Comparison of ENCODE assay signal across 9 cellular contexts in genomic region chr4:98603683-98604573, GRCh38. TPM values are rescaled to one million over a fixed set of nuclear protein-coding genes. Genes with fewer than 3 reads are reported as not detected.
DNase-seq lines count a peak whose midpoint lies in the region; ATAC-seq and TF ChIP-seq lines count a peak whose summit lies in the region.
"Had no signal": no experiment of that assay in that cellular context is flagged by ENCODE, and none has a peak within 500 bp of the region (broad histone marks: within the 10 kb centered on the region; RNA-seq: fewer than 3 reads in every experiment).

No MANE protein-coding gene starts in this region.

- peak overlapping the region; percentile 28 for H3K27ac Mint-ChIP-seq in CD8-positive, alpha-beta T cell
- H3K27ac Mint-ChIP-seq in neural crest cell (ENCODE audit: unreplicated experiment) = peak overlapping the region; percentile 3

- H3K36me3 ChIP-seq in CD8-positive, alpha-beta T cell (ENCODE audit: insufficient read depth, low read length) = no peaks in the 10 kb centered on the region
- no peaks in the 10 kb centered on the region for H3K36me3 ChIP-seq in sigmoid colon
- H3K36me3 ChIP-seq in tibial artery = no peaks in the 10 kb centered on the region

- no peaks in the 10 kb centered on the region for H3K27me3 ChIP-seq in CD8-positive, alpha-beta T cell (ENCODE audit: insufficient read depth, low read length)
- H3K27me3 ChIP-seq in sigmoid colon (no peaks in the 10 kb centered on the region), tibial artery (no peaks in the 10 kb centered on the region)

- H3K4me3 ChIP-seq in CD8-positive, alpha-beta T cell (ENCODE audit: low read depth, low read length) = no peak overlapping the region
- H3K4me3 ChIP-seq in sigmoid colon (no peak overlapping the region), tibial artery (no peak overlapping the region)

- peaks cover 13% of the 10 kb centered on the region for H3K4me1 ChIP-seq in CD8-positive, alpha-beta T cell (ENCODE audit: insufficient read depth, low read length)
- H3K4me1 ChIP-seq in sigmoid colon = peaks cover 0 to 5% (median 0%) of the 10 kb centered on the region in 4 donors
- no peaks in the 10 kb centered on the region for H3K4me1 ChIP-seq in tibial artery

- peaks cover 9% of the 10 kb centered on the region for H3K9me3 Mint-ChIP-seq in CD8-positive, alpha-beta T cell
- H3K9me3 Mint-ChIP-seq in neural crest cell = peaks cover 14% of the 10 kb centered on the region

- no peak for TF ChIP-seq POLR2A in sigmoid colon (IDR thresholded peaks at IDR 0.05)

- CTCF ChIA-PET in CD8-positive, alpha-beta T cell (lab: Charles Lee) = no interaction called here

- no peak for TF ChIP-seq EP300 in sigmoid colon (IDR thresholded peaks at IDR 0.05)

- WGBS in sigmoid colon, 2 donors = 81 to 83% methylated on average over 11 of the region's 11 CpGs

- H3K9me3 ChIP-seq in CD8-positive, alpha-beta T cell (ENCODE audit: low read length) = peaks cover 4% of the 10 kb centered on the region
- H3K9me3 ChIP-seq in sigmoid colon = peaks cover 0 to 4% (median 0%) of the 10 kb centered on the region in 4 donors
- peaks cover 0 to 13% (median 0%) of the 10 kb centered on the region in 3 donors for H3K9me3 ChIP-seq in tibial artery

- intact Hi-C loops in CD8-positive, alpha-beta T cell (cut with DNase I, micrococcal nuclease) = loop anchor here in 1 of 2 experiments (5.0 kb wide), 1 partner anchor 53 kb away; the partner anchor contains the start of gene TSPAN5
- intact Hi-C loops in sigmoid colon (cut with DNase I) = no loop called here
- intact Hi-C loops in tibial artery (cut with DNase I; ENCODE audit: low total_unique reads) = no loop called here

- no peak for DNase-seq in CD8-positive, alpha-beta T cell
- DNase-seq in astrocyte of the hippocampus (ENCODE audit: low read depth, low spot score) (peak; percentile 85), neural crest cell (ENCODE audit: low read depth, low spot score) (no peak), sigmoid colon (no peak), tibial artery (no peak)
- DNase-seq: amniotic stem cell, NCI-H1930 had no signal

- no peaks in the 10 kb centered on the region for H3K27me3 Mint-ChIP-seq in CD8-positive, alpha-beta T cell (ENCODE audit: low read depth)
- no peaks in the 10 kb centered on the region for H3K27me3 Mint-ChIP-seq in neural crest cell (ENCODE audit: low read depth)

- H3K4me1 Mint-ChIP-seq in CD8-positive, alpha-beta T cell (ENCODE audit: low read depth) = peaks cover 50% of the 10 kb centered on the region
- H3K4me1 Mint-ChIP-seq in neural crest cell = peaks cover 25% of the 10 kb centered on the region

- H3K36me3 Mint-ChIP-seq in CD8-positive, alpha-beta T cell = peaks cover 6% of the 10 kb centered on the region
- H3K36me3 Mint-ChIP-seq in neural crest cell (ENCODE audit: low read depth) = peaks cover 24% of the 10 kb centered on the region

- H3K27ac ChIP-seq in CD8-positive, alpha-beta T cell (ENCODE audit: low read depth, low read length) = no peak overlapping the region
- H3K27ac ChIP-seq in sigmoid colon = no peak overlapping the region
- no peak overlapping the region for H3K27ac ChIP-seq in tibial artery

- H3K4me3 Mint-ChIP-seq in CD8-positive, alpha-beta T cell = peak overlapping the region; percentile 46
- H3K4me3 Mint-ChIP-seq in neural crest cell = peak overlapping the region; percentile 15

- no peak for ATAC-seq in CD8-positive, alpha-beta T cell
- ATAC-seq in GM19324 (IDR thresholded peaks at IDR 0.05; ENCODE audit: low FRiP score, unreplicated experiment) = peak; percentile 46
- ATAC-seq in HG03469 (IDR thresholded peaks at IDR 0.05; ENCODE audit: unreplicated experiment) = no peak

- POLR2A ChIA-PET in CD8-positive, alpha-beta T cell (lab: Charles Lee) = no interaction called here

- TF ChIP-seq CTCF in CD8-positive, alpha-beta T cell (IDR thresholded peaks at IDR 0.05) = no peak
- no peak for TF ChIP-seq CTCF in neural crest cell (conservative IDR thresholded peaks at IDR 0.05)
- TF ChIP-seq CTCF in sigmoid colon (IDR thresholded peaks at IDR 0.05) = no peak
- no peak for TF ChIP-seq CTCF in tibial artery (IDR thresholded peaks at IDR 0.05)

RNA-seq across cellular contexts. Expression of gene TSPAN5, which starts 54.5 kb away (rescaled TPM):
- 1 to 10 TPM; 1.6 to 1.9 TPM for total RNA-seq in CD8-positive, alpha-beta T cell
- total RNA-seq in neural crest cell (25.0 and 26.3 TPM in 2 replicates), sigmoid colon (10 to 100 TPM; 11.2 to 18.6 (median 13.5) TPM)
- polyA plus RNA-seq in sigmoid colon = 1 to 10 TPM; 1.2 to 4.4 (median 1.8) TPM
